14 cellular contexts compared by ENCODE assay signal in genomic region chr17:57666198-57666870, GRCh38.
DNase-seq lines count a peak whose midpoint lies in the region; ATAC-seq and TF ChIP-seq lines count a peak whose summit lies in the region.
"Had no signal": no experiment of that assay in that cellular context is flagged by ENCODE, and none has a peak within 500 bp of the region (broad histone marks: within the 10 kb centered on the region; RNA-seq: fewer than 3 reads in every experiment).

No MANE protein-coding gene starts in this region.

- no peaks in the 10 kb centered on the region for H3K9me3 ChIP-seq in CD8-positive, alpha-beta memory T cell (ENCODE audit: low read length)
- H3K9me3 ChIP-seq in OCI-LY3 (ENCODE audit: insufficient read depth, low read length) (no peaks in the 10 kb centered on the region), endodermal cell (ENCODE audit: control insufficient read depth, low read length) (no peaks in the 10 kb centered on the region), psoas muscle (no peaks in the 10 kb centered on the region)

- POLR2A ChIA-PET in CD8-positive, alpha-beta memory T cell (lab: Charles Lee) = no interaction called here

- H3K36me3 Mint-ChIP-seq in CD8-positive, alpha-beta memory T cell = peaks cover 0 to 6% (median 3%) of the 10 kb centered on the region in 3 donors
- H3K36me3 Mint-ChIP-seq in endodermal cell (ENCODE audit: low read depth) = peaks cover 19% of the 10 kb centered on the region

- peak overlapping the region in 7 of 8 donors; percentile 47 to 97 (median 70) for H3K27ac Mint-ChIP-seq in CD8-positive, alpha-beta memory T cell
- H3K27ac Mint-ChIP-seq in endodermal cell = no peak overlapping the region
- H3K27ac Mint-ChIP-seq: activated T-helper 1 cell treated with anti-CD3 and anti-CD28 coated beads, Interleukin-12 subunit alpha, Interleukin-12 subunit beta, Interleukin-2, Interleukin-4 antibody, amounts not matched to agents 30 ng/mL and 10 ng/mL and 1 ng/mL, durations not matched to agents 14 hours and 24 hours and 36 hours had no signal

- H3K9ac ChIP-seq in OCI-LY3 (ENCODE audit: low read length) (peak overlapping the region; percentile 17; the same call in 1 of the 2 replicates), endodermal cell (ENCODE audit: extremely low read depth, low read length, poor library complexity, severe bottlenecking) (no peak overlapping the region)

- CTCF ChIA-PET in CD8-positive, alpha-beta memory T cell (lab: Charles Lee) = interaction anchor here (0.5 to 1.0 kb wide), 2 partner anchors 21 to 68 kb away, joined by 3 read pairs; no protein-coding TSS in a partner anchor

- H3K4me3 ChIP-seq in CD8-positive, alpha-beta memory T cell (ENCODE audit: low read length) = no peak overlapping the region
- H3K4me3 ChIP-seq in OCI-LY3 (ENCODE audit: low read length) (no peak overlapping the region), endodermal cell (ENCODE audit: low read length) (no peak overlapping the region), psoas muscle (no peak overlapping the region)
- H3K4me3 ChIP-seq: BLaER1 treated with 17β-estradiol and CSF1 and Interleukin-3, amounts not matched to agents 10 nM and 100 nM had no signal

- no peaks in the 10 kb centered on the region for H3K27me3 ChIP-seq in CD8-positive, alpha-beta memory T cell (ENCODE audit: insufficient read depth, low read length, poor library complexity, severe bottlenecking)
- H3K27me3 ChIP-seq in OCI-LY3 (ENCODE audit: low read depth, low read length) (no peaks in the 10 kb centered on the region), endodermal cell (ENCODE audit: control insufficient read depth, insufficient read depth, low read length, poor library complexity, severe bottlenecking) (no peaks in the 10 kb centered on the region), psoas muscle (ENCODE audit: insufficient read depth in 3 of 3, low read length in 2 of 3) (no peaks in the 10 kb centered on the region)
- H3K27me3 ChIP-seq: BLaER1 treated with 17β-estradiol and CSF1 and Interleukin-3, amounts not matched to agents 10 nM and 100 nM; brain microvascular endothelial cell had no signal

- no peaks in the 10 kb centered on the region for H3K79me2 ChIP-seq in OCI-LY3 (ENCODE audit: low read length)

- H3K9me3 Mint-ChIP-seq in CD8-positive, alpha-beta memory T cell = no peaks in the 10 kb centered on the region
- no peaks in the 10 kb centered on the region for H3K9me3 Mint-ChIP-seq in endodermal cell
- H3K9me3 Mint-ChIP-seq: activated T-helper 1 cell treated with anti-CD3 and anti-CD28 coated beads, Interleukin-12 subunit alpha, Interleukin-12 subunit beta, Interleukin-2, Interleukin-4 antibody, amounts not matched to agents 30 ng/mL and 10 ng/mL and 1 ng/mL, durations not matched to agents 14 hours and 24 hours and 36 hours had no signal

- H4K20me1 ChIP-seq in OCI-LY3 (ENCODE audit: insufficient read depth, low read length) = no peaks in the 10 kb centered on the region
- H4K20me1 ChIP-seq: BLaER1 treated with 17β-estradiol and CSF1 and Interleukin-3, amounts not matched to agents 10 nM and 100 nM had no signal

- H3K4me1 ChIP-seq in CD8-positive, alpha-beta memory T cell (ENCODE audit: insufficient read depth, low read length) = peaks cover 9% of the 10 kb centered on the region
- H3K4me1 ChIP-seq in OCI-LY3 (ENCODE audit: low read length) = peaks cover 61% of the 10 kb centered on the region
- H3K4me1 ChIP-seq in endodermal cell (ENCODE audit: control insufficient read depth, insufficient read depth, low read length) = peaks cover 6% of the 10 kb centered on the region
- peaks cover 26% of the 10 kb centered on the region for H3K4me1 ChIP-seq in psoas muscle

- peaks cover 30 to 50% (median 32%) of the 10 kb centered on the region in 3 donors for H3K4me1 Mint-ChIP-seq in CD8-positive, alpha-beta memory T cell
- H3K4me1 Mint-ChIP-seq in endodermal cell = peaks cover 32% of the 10 kb centered on the region

- H3K27me3 Mint-ChIP-seq in CD8-positive, alpha-beta memory T cell = peaks cover 0 to 1% of the 10 kb centered on the region in 2 donors
- no peaks in the 10 kb centered on the region for H3K27me3 Mint-ChIP-seq in endodermal cell (ENCODE audit: insufficient read depth)

- no peaks in the 10 kb centered on the region for H3K36me3 ChIP-seq in CD8-positive, alpha-beta memory T cell (ENCODE audit: insufficient read depth, low read length)
- H3K36me3 ChIP-seq in OCI-LY3 (replicated peaks; ENCODE audit: low read depth, low read length) (no peaks in the 10 kb centered on the region), endodermal cell (ENCODE audit: control insufficient read depth, insufficient read depth, low read length) (peaks cover 6% of the 10 kb centered on the region), psoas muscle (ENCODE audit: insufficient read depth in 1 of 2, low read depth in 1 of 2) (no peaks in the 10 kb centered on the region)
- H3K36me3 ChIP-seq: brain microvascular endothelial cell had no signal

- H3K27ac ChIP-seq in CD8-positive, alpha-beta memory T cell (ENCODE audit: low read depth, low read length) = no peak overlapping the region
- H3K27ac ChIP-seq in OCI-LY3 (ENCODE audit: low read length) (peak overlapping the region; percentile 8; the same call in 1 of the 2 replicates), endodermal cell (ENCODE audit: low read depth, low read length) (no peak overlapping the region), psoas muscle (peak overlapping the region; percentile 4)
- H3K27ac ChIP-seq: brain microvascular endothelial cell had no signal

- intact Hi-C loops in psoas muscle (cut with DNase I) = no loop called here

- no peak for ATAC-seq in psoas muscle
- ATAC-seq: left colon had no signal

- no peak overlapping the region for H3K4me2 ChIP-seq in OCI-LY3 (ENCODE audit: low read length)

- no peak for TF ChIP-seq CTCF in OCI-LY3 (IDR thresholded peaks at IDR 0.05; ENCODE audit: low read depth, low read length)
- TF ChIP-seq CTCF in endodermal cell (conservative IDR thresholded peaks at IDR 0.05) = no peak
- no peak for TF ChIP-seq CTCF in psoas muscle (IDR thresholded peaks at IDR 0.05)

- DNase-seq in CD8-positive, alpha-beta memory T cell = no peak
- DNase-seq in endodermal cell = peak; percentile 33
- DNase-seq in psoas muscle = no peak
- DNase-seq in T1000 (lab: John Stamatoyannopoulos, UW) = no peak
- DNase-seq in activated CD4-positive, alpha-beta T cell treated with anti-CD3 and anti-CD28 coated beads for 4 hours = no peak
- no peak for DNase-seq in NCI-H524 treated with DMSO at 0.1 percent for 48 hours (lab: John Stamatoyannopoulos, UW)
- DNase-seq in retina = no peak
- DNase-seq: brain microvascular endothelial cell, KBM-7, left colon, NCI-H2081 treated with DMSO at 0.1 percent for 48 hours had no signal

- no peak overlapping the region for H3K4me3 Mint-ChIP-seq in CD8-positive, alpha-beta memory T cell
- H3K4me3 Mint-ChIP-seq in endodermal cell = no peak overlapping the region
- H3K4me3 Mint-ChIP-seq: activated T-helper 1 cell treated with anti-CD3 and anti-CD28 coated beads, Interleukin-12 subunit alpha, Interleukin-12 subunit beta, Interleukin-2, Interleukin-4 antibody, amounts not matched to agents 30 ng/mL and 10 ng/mL and 1 ng/mL, durations not matched to agents 14 hours and 24 hours and 36 hours had no signal

- H2AFZ ChIP-seq in OCI-LY3 (ENCODE audit: low read depth, low read length) = no peak overlapping the region

- 90 to 91% methylated on average over 5 of the region's 5 CpGs for WGBS in endodermal cell (ENCODE audit: insufficient coverage in 1 of 2, insufficient read length in 1 of 2), 2 experiments
- 81 to 90% (median 85%) methylated on average over 5 of the region's 5 CpGs for WGBS in psoas muscle, 3 donors

Comparison
In these comparisons a context has a peak if more than half of its experiments do, and no peak if none do; other contexts are left out.
1. H3K27ac ChIP-seq: peak in OCI-LY3 (single experiment) and psoas muscle (single experiment); none in CD8-positive, alpha-beta memory T cell (single experiment) and endodermal cell (single experiment).